ENCODE assay signal across 23 cellular contexts in genomic region chrX:131025336-131025735, GRCh38. TPM values are rescaled to one million over a fixed set of nuclear protein-coding genes. Genes with fewer than 3 reads are reported as not detected.
DNase-seq lines count a peak whose midpoint lies in the region; ATAC-seq, FAIRE-seq and TF ChIP-seq lines count a peak whose summit lies in the region.
"Had no signal": no experiment of that assay in that cellular context is flagged by ENCODE, and none has a peak within 500 bp of the region (broad histone marks: within the 10 kb centered on the region; RNA-seq: fewer than 3 reads in every experiment).

No MANE protein-coding gene starts in this region.

- no peak overlapping the region for H2BK5ac ChIP-seq in IMR-90 (ENCODE audit: low read depth, low read length, poor library complexity, severe bottlenecking)

- no peak for FAIRE-seq in A549 (lab: Jason Lieb, UNC)
- FAIRE-seq in K562 (lab: Jason Lieb, UNC): no peak
- FAIRE-seq: A204.1, G401.6, GM12892, H54 had no signal

- TF ChIP-seq RAD21 in A549 (conservative IDR thresholded peaks at IDR 0.05 in 1 of 2, IDR thresholded peaks at IDR 0.05 in 1 of 2): no peak
- TF ChIP-seq RAD21 in IMR-90 (IDR thresholded peaks at IDR 0.05; ENCODE audit: low read length): no peak
- TF ChIP-seq RAD21 in K562 (CRISPR knock-in tag; conservative IDR thresholded peaks at IDR 0.05 in 1 of 2, IDR thresholded peaks at IDR 0.05 in 1 of 2): no peak

- H3K27ac ChIP-seq in A549 (no peak overlapping the region), IMR-90 (ENCODE audit: insufficient read depth, low read length) (no peak overlapping the region), K562 (ENCODE audit: extremely low read depth, low read depth, low read length) (no peak overlapping the region)
- H3K27ac ChIP-seq: 22Rv1 had no signal

- H3K9me1 ChIP-seq in IMR-90 (ENCODE audit: insufficient read depth, low read length): no peaks in the 10 kb centered on the region
- no peaks in the 10 kb centered on the region for H3K9me1 ChIP-seq in K562 (ENCODE audit: control insufficient read depth, insufficient read depth, low read length)

- H2AK5ac ChIP-seq in IMR-90 (ENCODE audit: low read depth, low read length): no peak overlapping the region

- H3K23ac ChIP-seq in IMR-90 (ENCODE audit: low read depth, low read length): no peak overlapping the region

- H2BK15ac ChIP-seq in IMR-90 (ENCODE audit: low read depth, low read length): no peak overlapping the region

- H4K20me1 ChIP-seq in IMR-90 (ENCODE audit: insufficient read depth, low read length) (no peaks in the 10 kb centered on the region), K562 (replicated peaks; ENCODE audit: control insufficient read depth, insufficient read depth, low read length) (no peaks in the 10 kb centered on the region)

- in situ Hi-C loops in IMR-90 (cut with MboI; ENCODE audit: low sequenced_read_pairs): no loop called here
- in situ Hi-C loops in K562 (cut with MboI): no loop called here

- WGBS in A549 (ENCODE audit: missing lambda C conversion rate): 13% methylated on average over 3 of the region's 3 CpGs
- no CpG with 5 or more reads among the region's 3 CpGs for whole genome bisulfite sequencing in IMR-90 (ENCODE audit: extremely low coverage in 2 of 2, insufficient read length in 1 of 2), 2 experiments
- WGBS in K562 (ENCODE audit: insufficient coverage, low coverage, missing lambda C conversion rate): 7% methylated on average over 3 of the region's 3 CpGs

- CTCF ChIA-PET in A549 (lab: Yijun Ruan, JAX): no interaction called here
- CTCF ChIA-PET in IMR-90 (lab: Yijun Ruan, JAX): no interaction called here
- CTCF ChIA-PET in K562 (lab: Yijun Ruan, JAX; ENCODE audit: low intra/inter-chr PET ratio): no interaction called here

- H3K36me3 ChIP-seq in IMR-90 (ENCODE audit: control insufficient read depth, insufficient read depth, low read length) (no peaks in the 10 kb centered on the region), K562 (ENCODE audit: control insufficient read depth, insufficient read depth, low read length) (no peaks in the 10 kb centered on the region)
- H3K36me3 ChIP-seq: HAP-1 had no signal

- DNase-seq in NCI-H82 (lab: John Stamatoyannopoulos, UW): peak; percentile 44
- no peak for DNase-seq in NCI-H82 treated with DMSO at 0.1 percent for 48 hours (lab: John Stamatoyannopoulos, UW; ENCODE audit: unreplicated experiment)
- no peak for DNase-seq in A549 (ENCODE audit: low read depth in 1 of 2, low spot score in 1 of 2)
- no peak for DNase-seq in IMR-90
- DNase-seq in K562 (ENCODE audit: extremely low read depth in 1 of 4, low spot score in 3 of 4): no peak
- no peak for DNase-seq in NCI-H187 treated with DMSO at 0.1 percent for 48 hours (lab: John Stamatoyannopoulos, UW)
- DNase-seq in HPDE6-E6E7 (ENCODE audit: extremely low spot score): no peak
- DNase-seq: ACHN; AML-193; C1 segment of cervical spinal cord; CD4-positive, alpha-beta memory T cell; COR-L47; DMS153; DND-41; GOT3; HFFc6 had no signal

- H3K9me3 ChIP-seq in A549: no peaks in the 10 kb centered on the region
- no peaks in the 10 kb centered on the region for H3K9me3 ChIP-seq in IMR-90 (ENCODE audit: control insufficient read depth, insufficient read depth, low read length)
- H3K9me3 ChIP-seq in K562 (replicated peaks; ENCODE audit: control insufficient read depth, insufficient read depth, low read depth, low read length): no peaks in the 10 kb centered on the region
- H3K9me3 ChIP-seq: HAP-1 had no signal

- no peak overlapping the region for H3K56ac ChIP-seq in IMR-90 (ENCODE audit: extremely low read depth, insufficient read depth, low read length)

- no peak overlapping the region for H2AFZ ChIP-seq in IMR-90 (replicated peaks; ENCODE audit: low read length, poor library complexity)
- H2AFZ ChIP-seq in K562 (ENCODE audit: low read depth, low read length): no peak overlapping the region

- TF ChIP-seq EP300 in A549 (IDR thresholded peaks at IDR 0.05): no peak
- no peak for TF ChIP-seq EP300 in K562 (IDR thresholded peaks at IDR 0.05; ENCODE audit: low read length)

- no peak overlapping the region for H2BK20ac ChIP-seq in IMR-90 (ENCODE audit: low read depth, low read length)

- dilution Hi-C loops in IMR-90 (cut with HindIII; ENCODE audit: low sequenced_read_pairs, unreplicated experiment): no loop called here

- H2BK120ac ChIP-seq in IMR-90 (ENCODE audit: low read depth, low read length): no peak overlapping the region

- no peaks in the 10 kb centered on the region for H3K79me2 ChIP-seq in K562 (ENCODE audit: control insufficient read depth, insufficient read depth, low read length)

- H3K14ac ChIP-seq in IMR-90 (replicated peaks; ENCODE audit: low read depth, low read length): no peak overlapping the region

- no peak overlapping the region for H4K5ac ChIP-seq in IMR-90 (ENCODE audit: low read depth, low read length)

- H3K4me2 ChIP-seq in A549 (no peak overlapping the region), IMR-90 (ENCODE audit: low read depth, low read length) (no peak overlapping the region), K562 (ENCODE audit: insufficient read depth, low read length) (no peak overlapping the region)

- H3K27me3 ChIP-seq in IMR-90 (ENCODE audit: control insufficient read depth, insufficient read depth, low read length): peaks cover 3% of the 10 kb centered on the region; the same call in 1 of the 2 replicates
- H3K27me3 ChIP-seq in K562 (ENCODE audit: control insufficient read depth in 2 of 2, insufficient read depth in 2 of 2, low read length in 2 of 2): no peaks in the 10 kb centered on the region

- no peak overlapping the region for H4K91ac ChIP-seq in IMR-90 (ENCODE audit: insufficient read depth, low read depth, low read length)

- ATAC-seq in A549: no peak
- ATAC-seq in IMR-90 (ENCODE audit: low read depth): no peak
- no peak for ATAC-seq in K562

- no peak overlapping the region for H3K18ac ChIP-seq in IMR-90 (ENCODE audit: low read depth, low read length)

- H3K79me1 ChIP-seq in IMR-90 (ENCODE audit: low read depth in 1 of 2, low read length in 2 of 2): no peaks in the 10 kb centered on the region

- no peak overlapping the region for H3K4ac ChIP-seq in IMR-90 (ENCODE audit: low read depth, low read length)

- TF ChIP-seq POLR2A in A549 (IDR thresholded peaks at IDR 0.05; ENCODE audit: low read length) (no peak), IMR-90 (IDR thresholded peaks at IDR 0.05; ENCODE audit: low read depth, low read length) (no peak), K562 (conservative IDR thresholded peaks at IDR 0.05) (no peak)

- BruUV-seq in IMR-90 (replicated peaks; lab: Mats Ljungman, UMichigan) (no TSS peak), K562 (replicated peaks; lab: Mats Ljungman, UMichigan) (no TSS peak)

- POLR2A ChIA-PET in A549 (lab: Yijun Ruan, JAX) (no interaction called here), IMR-90 (lab: Charles Lee; ENCODE audit: unreplicated experiment) (no interaction called here), K562 (lab: Yijun Ruan, JAX) (interaction anchor here (0.7 kb wide), 1 partner anchor 17 kb away, joined by 4 read pairs; no protein-coding TSS in a partner anchor)

- H2AK9ac ChIP-seq in IMR-90 (replicated peaks; ENCODE audit: low read depth, low read length, poor library complexity): no peak overlapping the region

- no peak overlapping the region for H4K8ac ChIP-seq in IMR-90 (ENCODE audit: low read depth in 2 of 2, low read length in 2 of 2)

- H3K4me1 ChIP-seq in A549 (no peaks in the 10 kb centered on the region), IMR-90 (ENCODE audit: control insufficient read depth, insufficient read depth, low read length) (no peaks in the 10 kb centered on the region), K562 (replicated peaks in 1 of 2; ENCODE audit: control insufficient read depth in 2 of 2, insufficient read depth in 2 of 2, low read length in 2 of 2) (no peaks in the 10 kb centered on the region)
- H3K4me1 ChIP-seq: HAP-1 had no signal

- intact Hi-C loops in IMR-90 (cut with micrococcal nuclease) (no loop called here), K562 (cut with micrococcal nuclease) (no loop called here)

- H3K9ac ChIP-seq in IMR-90 (ENCODE audit: low read depth, low read length): no peak overlapping the region
- no peak overlapping the region for H3K9ac ChIP-seq in K562 (ENCODE audit: insufficient read depth in 1 of 2, low read depth in 2 of 2, low read length in 2 of 2)

- H3K4me3 ChIP-seq in A549 (no peak overlapping the region), IMR-90 (ENCODE audit: insufficient read depth, low read depth, low read length) (no peak overlapping the region), K562 (no peak overlapping the region)
- H3K4me3 ChIP-seq: HAP-1 had no signal

- TF ChIP-seq CTCF in A549 (IDR thresholded peaks at IDR 0.05) (no peak), IMR-90 (conservative IDR thresholded peaks at IDR 0.05; ENCODE audit: low read depth, low read length) (no peak), K562 (IDR thresholded peaks at IDR 0.05 in 2 of 3, conservative IDR thresholded peaks at IDR 0.05 in 1 of 3; ENCODE audit: insufficient read depth in 2 of 3, low read depth in 1 of 3, low read length in 3 of 3) (no peak)

RNA-seq across cellular contexts. Expression of gene ARHGAP36, which starts 32.8 kb away (rescaled TPM):
- polyA plus RNA-seq in A549 (2011; rRNA removed) (not detected in 2 replicates), A549 (2017; fragmentation: RNase III; extraction: RNeasy Plus Mini Kit Qiagen cat#74134 plus additional on column Dnase treatment) (not detected in 3 replicates), IMR-90 (2012; rRNA removed) (not detected in 2 replicates), K562 (2011; rRNA removed) (not detected in 2 replicates), K562 (2014; fragmentation: Illumina TruSeq; extraction: Trizol) (not detected in 2 replicates), K562 (2014; fragmentation: Nextera tagmentation; extraction: Ambion mirVana) (not detected), K562 (2014; rRNA removed) (not detected in 2 replicates)
- not detected in 2 replicates for polyA plus RNA-seq in A549 (2012; cell fraction: cytosol; rRNA removed)
- not detected in 2 replicates for polyA plus RNA-seq in A549 (2012; cell fraction: nucleus; rRNA removed)
- polyA minus RNA-seq in A549 (2011; rRNA and poly(A)+ RNA removed): not detected in 2 replicates
- total RNA-seq in IMR-90 (2012; rRNA removed) (not detected in 2 replicates), K562 (2014; rRNA removed) (not detected in 2 replicates), K562 (2014; rRNA removed; fragmentation: Illumina TruSeq; extraction: Trizol) (not detected in 2 replicates), K562 (2015; rRNA removed; fragmentation: Illumina TruSeq; extraction: Trizol) (not detected in 2 replicates), K562 (2021) (not detected in 2 replicates)
- not detected in 2 replicates for polyA plus RNA-seq in IMR-90 (2012; cell fraction: cytosol; rRNA removed)
- not detected in 2 replicates for polyA plus RNA-seq in IMR-90 (2012; cell fraction: nucleus; rRNA removed; ENCODE audit: low replicate concordance)
- total RNA-seq in K562 (2011; cell fraction: chromatin; rRNA removed; ENCODE audit: low replicate concordance): not detected in 2 replicates
- not detected in 2 replicates for total RNA-seq in K562 (2011; cell fraction: nucleolus; rRNA removed)
- total RNA-seq in K562 (2011; cell fraction: nucleoplasm; rRNA removed): not detected in 2 replicates
- polyA plus RNA-seq in K562 (2011; cell fraction: cytosol; rRNA removed): not detected in 2 replicates
- polyA plus RNA-seq in K562 (2011; cell fraction: nucleus; rRNA removed): not detected in 2 replicates
- polyA plus RNA-seq in K562 (2012): not detected in 2 replicates
- not detected in 2 replicates for polyA minus RNA-seq in K562 (2011; rRNA and poly(A)+ RNA removed)
- not detected in 2 replicates for polyA minus RNA-seq in K562 (2011; cell fraction: cytosol; rRNA and poly(A)+ RNA removed)
- polyA minus RNA-seq in K562 (2011; cell fraction: nucleus; rRNA and poly(A)+ RNA removed): not detected in 2 replicates
- total RNA-seq: CD4-positive, alpha-beta memory T cell; HFFc6 had no signal
- polyA plus RNA-seq: BJ; CD4-positive, alpha-beta memory T cell had no signal
